ENCODE assay signal across 19 cellular contexts in the genomic region with DNA sequence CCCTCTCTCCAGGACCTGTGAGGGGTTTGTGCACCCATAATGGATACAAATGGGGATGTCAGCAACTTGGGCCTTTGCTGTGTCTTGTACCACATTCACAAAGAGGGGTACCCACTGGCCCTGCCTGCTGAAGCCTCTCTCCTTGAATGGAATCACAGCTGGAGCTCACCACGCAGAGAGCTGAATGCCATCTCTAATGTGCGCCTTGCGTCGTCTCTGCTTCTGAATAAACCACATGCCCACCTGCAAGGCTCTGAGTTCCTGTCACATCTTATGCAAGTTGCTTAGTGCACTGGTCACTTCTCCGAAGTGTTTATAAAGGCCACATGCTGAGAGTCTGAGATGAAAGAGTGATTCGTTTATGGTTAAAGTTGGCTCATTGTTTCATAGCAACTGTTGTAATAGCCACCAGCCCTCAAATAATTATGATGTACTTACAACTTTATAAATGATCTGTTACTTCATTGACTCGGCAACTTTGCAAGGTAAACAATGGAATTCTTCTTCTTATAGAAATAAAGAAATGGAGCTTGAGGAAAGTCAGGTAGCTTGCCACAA.
"Had no signal": no experiment of that assay in that cellular context is flagged by ENCODE, and none has a peak within 500 bp of the region (broad histone marks: within the 10 kb centered on the region; RNA-seq: fewer than 3 reads in every experiment).

No MANE protein-coding gene starts in this region.

- ATAC-seq: activated CD8-positive, alpha-beta T cell treated with anti-CD3 and anti-CD28 coated beads, Interleukin-2, amount 10 ng/mL, durations not matched to agents 7 days and 5 days; activated naive CD4-positive, alpha-beta T cell treated with anti-CD3 and anti-CD28 coated beads, Interleukin-2, amount 50 U/mL, for 72 hours; gastrocnemius medialis; left colon; natural killer cell treated with Interleukin-12 subunit alpha and Interleukin-12 subunit beta and Interleukin-15 and Interleukin-18, amount 100 ng/mL, for 72 hours; stimulated activated naive CD8-positive, alpha-beta T cell treated with anti-CD3 and anti-CD28 coated beads, Interleukin-15, Interleukin-2, amounts not matched to agents 100 U/mL and 50 U/mL, for 24 hours; T-cell had no signal

- H3K4me1 ChIP-seq: esophagus muscularis mucosa, gastrocnemius medialis, sigmoid colon had no signal

- H3K36me3 ChIP-seq: esophagus muscularis mucosa, gastrocnemius medialis, sigmoid colon, WERI-Rb-1 had no signal

- H3K27ac ChIP-seq: esophagus muscularis mucosa, gastrocnemius medialis, sigmoid colon, WERI-Rb-1 had no signal

- H3K4me3 ChIP-seq: esophagus muscularis mucosa, gastrocnemius medialis, sigmoid colon, smooth muscle cell had no signal

- DNase-seq: activated CD4-positive, alpha-beta T cell treated with anti-CD3 and anti-CD28 coated beads for 1 hour; activated CD4-positive, alpha-beta T cell treated with anti-CD3 and anti-CD28 coated beads, Interleukin-2, amount 50 U/mL, for 1 hour; activated CD8-positive, alpha-beta T cell treated with anti-CD3 and anti-CD28 coated beads, Interleukin-2, amount 10 ng/mL, durations not matched to agents 7 days and 5 days; aorta; central memory CD4-positive, alpha-beta T cell; gastrocnemius medialis; hippocampal formation; left colon; nucleus accumbens; sigmoid colon; stimulated activated CD4-positive, alpha-beta T cell treated with anti-CD3 and anti-CD28 coated beads, Interleukin-2, amount 100 ng/mL, for 48 hours; stimulated activated CD8-positive, alpha-beta memory T cell treated with anti-CD3 and anti-CD28 coated beads, Interleukin-4, amount 100 ng/mL, for 48 hours; stimulated activated naive CD8-positive, alpha-beta T cell treated with anti-CD3 and anti-CD28 coated beads, Interleukin-15, Interleukin-2, amounts not matched to agents 100 U/mL and 50 U/mL, for 24 hours; T-cell; WERI-Rb-1 had no signal

- H3K27me3 ChIP-seq: esophagus muscularis mucosa, gastrocnemius medialis, sigmoid colon had no signal

- H3K9me3 ChIP-seq: esophagus muscularis mucosa, gastrocnemius medialis, sigmoid colon had no signal

- H3K4me2 ChIP-seq: smooth muscle cell had no signal
